Comparison of ENCODE assay signal across 11 cellular contexts in genomic region chr3:100040846-100041245, GRCh38.
DNase-seq lines count a peak whose midpoint lies in the region; ATAC-seq and TF ChIP-seq lines count a peak whose summit lies in the region.
"Had no signal": no experiment of that assay in that cellular context is flagged by ENCODE, and none has a peak within 500 bp of the region (broad histone marks: within the 10 kb centered on the region; RNA-seq: fewer than 3 reads in every experiment).

No MANE protein-coding gene starts in this region.

- H3K4me3 ChIP-seq in brain microvascular endothelial cell (ENCODE audit: low read depth, low read length) (no peak overlapping the region), skeletal muscle cell (ENCODE audit: low read depth, low read length) (no peak overlapping the region)
- H3K4me3 ChIP-seq: BLaER1, K562 had no signal

- no peak for ATAC-seq in GM18907 (IDR thresholded peaks at IDR 0.05; ENCODE audit: unreplicated experiment)
- ATAC-seq: activated T-helper 17 cell treated with anti-CD3 and anti-CD28 coated beads, Interleukin-2, amount 50 U/mL, for 72 hours; K562 had no signal

- TF ChIP-seq CTCF in brain microvascular endothelial cell (IDR thresholded peaks at IDR 0.05; ENCODE audit: low read depth, low read length, missing control alignments), result no peak

- no peaks in the 10 kb centered on the region for H3K36me3 ChIP-seq in brain microvascular endothelial cell (replicated peaks)
- H3K36me3 ChIP-seq: BLaER1 had no signal

- H3K27ac ChIP-seq in brain microvascular endothelial cell, result peak overlapping the region; percentile 94
- H3K27ac ChIP-seq: BLaER1 had no signal

- DNase-seq in EH (ENCODE audit: low read depth) (peak; percentile 80), brain microvascular endothelial cell (peak; percentile 65), iris pigment epithelial cell (ENCODE audit: low read depth) (peak; percentile 83), skeletal muscle cell (ENCODE audit: low read depth) (peak; percentile 64), NCI-H128 (lab: John Stamatoyannopoulos, UW; ENCODE audit: unreplicated experiment) (no peak), T1000 (lab: John Stamatoyannopoulos, UW) (no peak)
- DNase-seq in activated CD8-positive, alpha-beta memory T cell treated with anti-CD3 and anti-CD28 coated beads for 24 hours, result no peak

- no peaks in the 10 kb centered on the region for H3K27me3 ChIP-seq in brain microvascular endothelial cell (replicated peaks)
- H3K27me3 ChIP-seq: BLaER1 had no signal

- in situ Hi-C loops in brain microvascular endothelial cell (cut with HindIII; ENCODE audit: low pct_ligation_motif_present, low sequenced_read_pairs), result no loop called here

Comparison
In these comparisons a context has a peak if more than half of its experiments do, and no peak if none do; other contexts are left out.
1. DNase-seq: peak in EH (single experiment), brain microvascular endothelial cell (single experiment), iris pigment epithelial cell (single experiment) and skeletal muscle cell (single experiment); none in NCI-H128 (single experiment), T1000 (single experiment) and activated CD8-positive, alpha-beta memory T cell treated with anti-CD3 and anti-CD28 coated beads for 24 hours (single experiment).